9 cellular contexts compared by ENCODE assay signal in genomic region chr16:29729116-29729521, GRCh38. TPM values are rescaled to one million over a fixed set of nuclear protein-coding genes. Genes with fewer than 3 reads are reported as not detected.
DNase-seq lines count a peak whose midpoint lies in the region; ATAC-seq and TF ChIP-seq lines count a peak whose summit lies in the region.
"Had no signal": no experiment of that assay in that cellular context is flagged by ENCODE, and none has a peak within 500 bp of the region (broad histone marks: within the 10 kb centered on the region; RNA-seq: fewer than 3 reads in every experiment).

No MANE protein-coding gene starts in this region.

- no peak overlapping the region for H3K4me3 ChIP-seq in body of pancreas
- H3K4me3 ChIP-seq in right lobe of liver: no peak overlapping the region

- no peak overlapping the region for H3K27ac Mint-ChIP-seq in stimulated activated effector memory CD8-positive, alpha-beta T cell treated with anti-CD3 and anti-CD28 coated beads, Interleukin-12 subunit alpha, Interleukin-12 subunit beta, amount 100 ng/mL, for 72 hours
- H3K27ac Mint-ChIP-seq: activated naive CD4-positive, alpha-beta T cell treated with anti-CD3 and anti-CD28 coated beads, Interleukin-2, amount 50 U/mL, for 24 hours had no signal

- no peak overlapping the region for H3K4me3 Mint-ChIP-seq in stimulated activated effector memory CD8-positive, alpha-beta T cell treated with anti-CD3 and anti-CD28 coated beads, Interleukin-12 subunit alpha, Interleukin-12 subunit beta, amount 100 ng/mL, for 72 hours
- H3K4me3 Mint-ChIP-seq: activated naive CD4-positive, alpha-beta T cell treated with anti-CD3 and anti-CD28 coated beads, Interleukin-2, amount 50 U/mL, for 24 hours had no signal

- no peaks in the 10 kb centered on the region for H3K27me3 ChIP-seq in body of pancreas
- no peaks in the 10 kb centered on the region for H3K27me3 ChIP-seq in right lobe of liver

- H3K9me3 ChIP-seq in body of pancreas (no peaks in the 10 kb centered on the region), right lobe of liver (no peaks in the 10 kb centered on the region)

- H3K36me3 Mint-ChIP-seq in stimulated activated effector memory CD8-positive, alpha-beta T cell treated with anti-CD3 and anti-CD28 coated beads, Interleukin-12 subunit alpha, Interleukin-12 subunit beta, amount 100 ng/mL, for 72 hours: peaks cover 6% of the 10 kb centered on the region

- no peak for TF ChIP-seq POLR2A in body of pancreas (IDR thresholded peaks at IDR 0.05)
- TF ChIP-seq POLR2A in right lobe of liver (IDR thresholded peaks at IDR 0.05): no peak

- no peaks in the 10 kb centered on the region for H3K36me3 ChIP-seq in body of pancreas (replicated peaks in 1 of 2; ENCODE audit: insufficient read depth in 1 of 2, low read depth in 2 of 2)
- no peaks in the 10 kb centered on the region for H3K36me3 ChIP-seq in right lobe of liver

- peaks cover 23% of the 10 kb centered on the region for H3K4me1 Mint-ChIP-seq in stimulated activated effector memory CD8-positive, alpha-beta T cell treated with anti-CD3 and anti-CD28 coated beads, Interleukin-12 subunit alpha, Interleukin-12 subunit beta, amount 100 ng/mL, for 72 hours

- TF ChIP-seq CTCF in body of pancreas (IDR thresholded peaks at IDR 0.05) (peak; percentile 9 to 67 (median 48)), right lobe of liver (IDR thresholded peaks at IDR 0.05) (peak; percentile 59 to 71 (median 66))

- DNase-seq in NCI-H2081 (lab: John Stamatoyannopoulos, UW): peak; percentile 42 to 45
- no peak for DNase-seq in NCI-H2081 treated with DMSO at 0.1 percent for 48 hours (lab: John Stamatoyannopoulos, UW)
- peak; percentile 32 to 38 for DNase-seq in NCI-H1930 (lab: John Stamatoyannopoulos, UW)
- DNase-seq in body of pancreas: no peak
- DNase-seq in right lobe of liver: no peak
- DNase-seq in stimulated activated effector memory CD8-positive, alpha-beta T cell treated with anti-CD3 and anti-CD28 coated beads, Interleukin-12 subunit alpha, Interleukin-12 subunit beta, amount 100 ng/mL, for 72 hours (ENCODE audit: low spot score in 2 of 2): no peak
- DNase-seq in activated T-cell treated with anti-CD3 and anti-CD28 coated beads, Interleukin-2, amount 50 U/mL, for 1 hour: no peak

- H3K9me3 Mint-ChIP-seq in stimulated activated effector memory CD8-positive, alpha-beta T cell treated with anti-CD3 and anti-CD28 coated beads, Interleukin-12 subunit alpha, Interleukin-12 subunit beta, amount 100 ng/mL, for 72 hours: peaks cover 2% of the 10 kb centered on the region

- H3K4me1 ChIP-seq in body of pancreas (peaks cover 31% of the 10 kb centered on the region), right lobe of liver (no peaks in the 10 kb centered on the region)

- no peak overlapping the region for H3K27ac ChIP-seq in body of pancreas
- no peak overlapping the region for H3K27ac ChIP-seq in right lobe of liver

- peak; percentile 27 for ATAC-seq in body of pancreas
- ATAC-seq in right lobe of liver: peak; percentile 87 to 95 (median 94)
- no peak for ATAC-seq in stimulated activated effector memory CD8-positive, alpha-beta T cell treated with anti-CD3 and anti-CD28 coated beads, Interleukin-12 subunit alpha, Interleukin-12 subunit beta, amount 100 ng/mL, for 72 hours
- ATAC-seq in HG02571 (IDR thresholded peaks at IDR 0.05; ENCODE audit: unreplicated experiment): no peak

- intact Hi-C loops in body of pancreas (cut with DNase I) (no loop called here), right lobe of liver (cut with DNase I) (no loop called here)

- 31 to 52% methylated on average over 6 of the region's 6 CpGs for WGBS in body of pancreas, 2 donors
- 27% methylated on average over 6 of the region's 6 CpGs for WGBS in right lobe of liver (ENCODE audit: insufficient coverage, low coverage, low lambda C conversion rate, missing lambda C conversion rate)

RNA-seq across cellular contexts. Expression of gene C16orf54, which starts 16.7 kb away (rescaled TPM):
- under 1 TPM; 0.33 to 0.52 TPM for total RNA-seq in body of pancreas
- 1 to 10 TPM in 1 of 6 experiments, under 1 TPM in 5; 0.40 to 1.2 (median 0.66) TPM for total RNA-seq in right lobe of liver

RNA-seq across cellular contexts. Expression of gene ZG16, which starts 48.9 kb away (rescaled TPM):
- total RNA-seq in body of pancreas (under 1 TPM; 0.26 to 0.99 TPM), right lobe of liver (1 to 10 TPM in 4 of 6 experiments, under 1 TPM in 2; 0.06 to 3.1 (median 1.1) TPM)

RNA-seq across cellular contexts. Expression of gene QPRT, which starts 50.1 kb away (rescaled TPM):
- total RNA-seq in body of pancreas: 10 to 100 TPM; 28.0 to 30.3 TPM
- 100 to 1,000 TPM in 5 of 6 experiments, 10 to 100 TPM in 1; 95.2 to 154 (median 128) TPM for total RNA-seq in right lobe of liver

Comparison
In these comparisons a context has a peak if more than half of its experiments do, and no peak if none do; other contexts are left out.
1. DNase-seq: peak in NCI-H2081 (2 of 2) and NCI-H1930 (2 of 2); none in NCI-H2081 treated with DMSO at 0.1 percent for 48 hours (single experiment), body of pancreas (0 of 4), right lobe of liver (0 of 3), stimulated activated effector memory CD8-positive, alpha-beta T cell treated with anti-CD3 and anti-CD28 coated beads, Interleukin-12 subunit alpha, Interleukin-12 subunit beta, amount 100 ng/mL, for 72 hours (0 of 2) and activated T-cell treated with anti-CD3 and anti-CD28 coated beads, Interleukin-2, amount 50 U/mL, for 1 hour (single experiment).
2. ATAC-seq: peak in body of pancreas (single experiment) and right lobe of liver (4 of 4); none in stimulated activated effector memory CD8-positive, alpha-beta T cell treated with anti-CD3 and anti-CD28 coated beads, Interleukin-12 subunit alpha, Interleukin-12 subunit beta, amount 100 ng/mL, for 72 hours (single experiment) and HG02571 (single experiment).